Comparison of ENCODE assay signal across 9 cellular contexts in genomic region chr1:43532716-43533115, GRCh38. TPM values are rescaled to one million over a fixed set of nuclear protein-coding genes. Genes with fewer than 3 reads are reported as not detected.
DNase-seq lines count a peak whose midpoint lies in the region; ATAC-seq and TF ChIP-seq lines count a peak whose summit lies in the region.
"Had no signal": no experiment of that assay in that cellular context is flagged by ENCODE, and none has a peak within 500 bp of the region (broad histone marks: within the 10 kb centered on the region; RNA-seq: fewer than 3 reads in every experiment).

No MANE protein-coding gene starts in this region.

- H2BK15ac ChIP-seq in mesendoderm (replicated peaks; ENCODE audit: low read depth): no peak overlapping the region

- H4K8ac ChIP-seq in mesendoderm (ENCODE audit: low read depth, low read length): no peak overlapping the region

- no peak overlapping the region for H4K5ac ChIP-seq in mesendoderm (ENCODE audit: low read length)

- peak overlapping the region; percentile 40 for H3K56ac ChIP-seq in mesendoderm (ENCODE audit: low read length)

- TF ChIP-seq EP300 in tibial nerve (IDR thresholded peaks at IDR 0.05): no peak

- no peaks in the 10 kb centered on the region for H3K9me3 Mint-ChIP-seq in activated CD8-positive, alpha-beta memory T cell treated with anti-CD3 and anti-CD28 coated beads, Interleukin-2, amount 10 ng/mL, durations not matched to agents 7 days and 5 days (ENCODE audit: low read depth)
- H3K9me3 Mint-ChIP-seq in brain: no peaks in the 10 kb centered on the region

- H3K4me2 ChIP-seq in mesendoderm (ENCODE audit: low read length): peak overlapping the region; percentile 66

- H3K36me3 ChIP-seq in mesendoderm (ENCODE audit: control insufficient read depth, insufficient read depth, low read length) (no peaks in the 10 kb centered on the region), tibial nerve (no peaks in the 10 kb centered on the region)

- CTCF ChIA-PET in activated CD8-positive, alpha-beta memory T cell treated with anti-CD3 and anti-CD28 coated beads, Interleukin-2, amount 10 ng/mL, durations not matched to agents 7 days and 5 days (lab: Charles Lee): interaction anchor here (0.9 to 1.4 kb wide), 3 partner anchors 22 to 402 kb away, joined by 3 to 5 read pairs (median 3); no protein-coding TSS in a partner anchor

- peaks cover 2% of the 10 kb centered on the region for H3K36me3 Mint-ChIP-seq in activated CD8-positive, alpha-beta memory T cell treated with anti-CD3 and anti-CD28 coated beads, Interleukin-2, amount 10 ng/mL, durations not matched to agents 7 days and 5 days
- peaks cover 4% of the 10 kb centered on the region for H3K36me3 Mint-ChIP-seq in brain

- H3K27me3 ChIP-seq in mesendoderm (ENCODE audit: insufficient read depth, low read length, poor library complexity) (no peaks in the 10 kb centered on the region), tibial nerve (no peaks in the 10 kb centered on the region)

- ATAC-seq in activated CD8-positive, alpha-beta memory T cell treated with anti-CD3 and anti-CD28 coated beads, Interleukin-2, amount 10 ng/mL, durations not matched to agents 7 days and 5 days: no peak
- no peak for ATAC-seq in GM18505 (IDR thresholded peaks at IDR 0.05; ENCODE audit: unreplicated experiment)
- ATAC-seq: activated CD4-positive, CD25-positive, alpha-beta regulatory T cell treated with anti-CD3 and anti-CD28 coated beads, Interleukin-2, amount 50 U/mL, for 24 hours had no signal

- H3K27ac ChIP-seq in mesendoderm (ENCODE audit: low read depth, low read length) (no peak overlapping the region), tibial nerve (peak overlapping the region in 3 of 4 donors; percentile 74 to 92 (median 89))

- H3K79me2 ChIP-seq in mesendoderm (ENCODE audit: control insufficient read depth, insufficient read depth, low read length): peaks cover 57% of the 10 kb centered on the region

- no CpG with 5 or more reads among the region's 5 CpGs for WGBS in mesendoderm (ENCODE audit: extremely low coverage, insufficient coverage, low lambda C conversion rate)
- 66% methylated on average over 5 of the region's 5 CpGs for WGBS in tibial nerve, 2 donors

- no peak overlapping the region for H2BK5ac ChIP-seq in mesendoderm (ENCODE audit: low read length)

- no peak overlapping the region for H3K27ac Mint-ChIP-seq in activated CD8-positive, alpha-beta memory T cell treated with anti-CD3 and anti-CD28 coated beads, Interleukin-2, amount 10 ng/mL, durations not matched to agents 7 days and 5 days
- H3K27ac Mint-ChIP-seq in brain: peak overlapping the region; percentile 82 to 97 (median 90)

- peaks cover 23% of the 10 kb centered on the region for H3K4me1 ChIP-seq in mesendoderm (ENCODE audit: control insufficient read depth, low read depth, low read length)
- H3K4me1 ChIP-seq in tibial nerve: peaks cover 0 to 56% (median 21%) of the 10 kb centered on the region in 4 donors

- H3K18ac ChIP-seq in mesendoderm (ENCODE audit: low read length): no peak overlapping the region

- H3K4ac ChIP-seq in mesendoderm (ENCODE audit: low read depth, low read length): no peak overlapping the region

- no peaks in the 10 kb centered on the region for H3K9me3 ChIP-seq in tibial nerve

- no peak overlapping the region for H2BK120ac ChIP-seq in mesendoderm (ENCODE audit: low read depth, low read length)

- peaks cover 43% of the 10 kb centered on the region for H3K27me3 Mint-ChIP-seq in activated CD8-positive, alpha-beta memory T cell treated with anti-CD3 and anti-CD28 coated beads, Interleukin-2, amount 10 ng/mL, durations not matched to agents 7 days and 5 days
- H3K27me3 Mint-ChIP-seq in brain: peaks cover 10% of the 10 kb centered on the region

- H3K4me1 Mint-ChIP-seq in activated CD8-positive, alpha-beta memory T cell treated with anti-CD3 and anti-CD28 coated beads, Interleukin-2, amount 10 ng/mL, durations not matched to agents 7 days and 5 days: peaks cover 13% of the 10 kb centered on the region
- H3K4me1 Mint-ChIP-seq in brain: peaks cover 71% of the 10 kb centered on the region

- peaks cover 30% of the 10 kb centered on the region for H3K79me1 ChIP-seq in mesendoderm (ENCODE audit: low read length)

- TF ChIP-seq POLR2A in tibial nerve (IDR thresholded peaks at IDR 0.05) (no peak), GM18505 (IDR thresholded peaks at IDR 0.05; ENCODE audit: borderline replicate concordance, extremely low read depth, insufficient read depth, insufficient read length) (no peak)

- peak overlapping the region; percentile 51 for H3K23ac ChIP-seq in mesendoderm (ENCODE audit: low read length)

- H3K4me3 ChIP-seq in mesendoderm (ENCODE audit: low read length): no peak overlapping the region
- peak overlapping the region in 1 of 4 donors; percentile 91 for H3K4me3 ChIP-seq in tibial nerve

- DNase-seq in activated CD8-positive, alpha-beta memory T cell treated with anti-CD3 and anti-CD28 coated beads, Interleukin-2, amount 10 ng/mL, durations not matched to agents 7 days and 5 days: no peak
- DNase-seq in activated CD8-positive, alpha-beta memory T cell treated with anti-CD3 and anti-CD28 coated beads, Interleukin-2, amount 50 U/mL, for 48 hours: no peak
- no peak for DNase-seq in mesendoderm
- no peak for DNase-seq in tibial nerve (ENCODE audit: low spot score in 2 of 2)
- DNase-seq in NCI-H524 treated with DMSO at 0.1 percent for 48 hours (lab: John Stamatoyannopoulos, UW): no peak
- DNase-seq in DMS79 treated with DMSO at 0.1 percent for 48 hours (lab: John Stamatoyannopoulos, UW): no peak

- no peak overlapping the region for H2AK5ac ChIP-seq in mesendoderm (ENCODE audit: low read length)

- H3K9ac ChIP-seq in mesendoderm (ENCODE audit: low read length): peak overlapping the region; percentile 86

- H3K4me3 Mint-ChIP-seq in activated CD8-positive, alpha-beta memory T cell treated with anti-CD3 and anti-CD28 coated beads, Interleukin-2, amount 10 ng/mL, durations not matched to agents 7 days and 5 days: peak overlapping the region; percentile 16
- H3K4me3 Mint-ChIP-seq in brain: peak overlapping the region; percentile 94 to 99 (median 97)

- TF ChIP-seq CTCF in brain (conservative IDR thresholded peaks at IDR 0.05): no peak
- no peak for TF ChIP-seq CTCF in tibial nerve (IDR thresholded peaks at IDR 0.05)

RNA-seq across cellular contexts. Expression of gene PTPRF, which starts 2.0 kb away (rescaled TPM):
- under 1 TPM; 0.23 to 0.41 TPM for total RNA-seq in activated CD8-positive, alpha-beta memory T cell treated with anti-CD3 and anti-CD28 coated beads, Interleukin-2, amount 10 ng/mL, durations not matched to agents 7 days and 5 days
- polyA plus RNA-seq in brain (ENCODE audit: insufficient read depth, low read depth, low replicate concordance): 147 TPM
- 91.9 TPM for polyA plus RNA-seq in mesendoderm (2013, experiment 1 of 2)
- 92.8 TPM for polyA plus RNA-seq in mesendoderm (2013, experiment 2 of 2)
- total RNA-seq in tibial nerve: 100 to 1,000 TPM in 2 of 4 donors, 10 to 100 TPM in 2; 72.0 to 112 (median 92.5) TPM

Comparison
In these comparisons a context has a peak if more than half of its experiments do, and no peak if none do; other contexts are left out.
1. RNA of gene PTPRF, which starts 2.0 kb away (total RNA-seq): 72.0 to 112 TPM in tibial nerve; 0.23 to 0.41 TPM in activated CD8-positive, alpha-beta memory T cell treated with anti-CD3 and anti-CD28 coated beads, Interleukin-2, amount 10 ng/mL, durations not matched to agents 7 days and 5 days; every median in the first group is over 10 times any median in the second.